In the genomic region with DNA sequence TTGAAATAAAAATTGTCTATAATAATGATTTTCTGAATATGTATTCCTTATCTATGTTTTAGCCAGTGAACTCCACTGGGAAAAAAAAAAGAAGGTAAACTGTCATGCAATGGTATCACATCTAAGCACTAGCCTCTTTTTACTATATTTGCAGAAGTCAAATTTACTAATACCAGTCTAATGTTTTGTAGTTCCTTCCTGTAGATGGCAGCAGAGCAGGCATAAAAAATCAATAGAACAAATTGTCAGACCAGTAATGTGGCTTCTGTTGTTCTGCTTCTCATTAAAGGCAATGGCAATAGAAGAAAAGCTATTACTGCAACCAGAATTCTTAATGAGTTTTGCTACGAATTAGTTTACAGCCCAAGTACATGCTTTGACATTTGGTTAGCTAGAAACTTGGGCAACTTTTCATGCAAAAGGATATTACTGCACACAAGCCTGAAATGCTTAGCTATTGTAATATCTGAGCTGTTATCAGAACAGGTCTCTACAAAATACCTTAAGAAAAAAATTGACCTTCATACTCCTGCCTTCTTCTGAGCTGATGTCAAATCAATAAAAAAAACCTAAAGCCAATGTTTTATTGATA, we compare ENCODE assay signal across 8 cellular contexts.
DNase-seq lines count a peak whose midpoint lies in the region; ATAC-seq and TF ChIP-seq lines count a peak whose summit lies in the region.

No MANE protein-coding gene starts in this region.

- H3K4me3 ChIP-seq in PC-3 (ENCODE audit: low read length) (no peak overlapping the region), fibroblast of pulmonary artery (replicated peaks; ENCODE audit: low read depth, low read length) (no peak overlapping the region), tibial nerve (no peak overlapping the region), lower leg skin (ENCODE audit: low read depth, poor library complexity, severe bottlenecking) (no peak overlapping the region)

- H2AFZ ChIP-seq in PC-3 (ENCODE audit: low read length): no peak overlapping the region

- TF ChIP-seq POLR2A in tibial nerve (IDR thresholded peaks at IDR 0.05) (no peak), lower leg skin (IDR thresholded peaks at IDR 0.05) (no peak)

- no peaks in the 10 kb centered on the region for H3K27me3 ChIP-seq in PC-3 (ENCODE audit: low read length)
- H3K27me3 ChIP-seq in tibial nerve: no peaks in the 10 kb centered on the region

- H3K27ac ChIP-seq in PC-3 (ENCODE audit: low read length): no peak overlapping the region
- no peak overlapping the region for H3K27ac ChIP-seq in tibial nerve

- no peak for TF ChIP-seq EP300 in tibial nerve (IDR thresholded peaks at IDR 0.05)

- H3K4me1 ChIP-seq in PC-3 (ENCODE audit: insufficient read depth, low read length) (no peaks in the 10 kb centered on the region), tibial nerve (no peaks in the 10 kb centered on the region)

- no peaks in the 10 kb centered on the region for H3K9me2 ChIP-seq in PC-3 (replicated peaks; ENCODE audit: low read length)

- no peaks in the 10 kb centered on the region for H3K9me3 ChIP-seq in PC-3 (ENCODE audit: low read length)
- no peaks in the 10 kb centered on the region for H3K9me3 ChIP-seq in tibial nerve

- no peak overlapping the region for H3K9ac ChIP-seq in PC-3 (ENCODE audit: low read length)

- H3K36me3 ChIP-seq in PC-3 (ENCODE audit: low read depth, low read length): no peaks in the 10 kb centered on the region
- no peaks in the 10 kb centered on the region for H3K36me3 ChIP-seq in tibial nerve

- H4K20me1 ChIP-seq in PC-3 (ENCODE audit: low read length): no peaks in the 10 kb centered on the region

- intact Hi-C loops in PC-3 (cut with micrococcal nuclease): loop anchor here (1.0 to 10.0 kb wide), 2 partner anchors 341 to 476 kb away; partner anchors contain the start of gene KHDRBS2
- intact Hi-C loops in lower leg skin (cut with DNase I; ENCODE audit: low total_unique reads): no loop called here

- no TSS peak for BruUV-seq in PC-3 (replicated peaks; lab: Mats Ljungman, UMichigan)

- H3F3A ChIP-seq in PC-3 (ENCODE audit: low read length, unreplicated experiment): no peaks in the 10 kb centered on the region

- peak; percentile 42 for DNase-seq in NCI-H510A treated with DMSO at 0.1 percent for 48 hours (lab: John Stamatoyannopoulos, UW)
- DNase-seq in NCI-H510A (lab: John Stamatoyannopoulos, UW): no peak
- peak; percentile 39 for DNase-seq in PC-3
- peak; percentile 13 for DNase-seq in fibroblast of pulmonary artery (ENCODE audit: low read depth)
- DNase-seq in tibial nerve (ENCODE audit: low spot score in 2 of 2): peak in 1 of 2 donors; percentile 5
- DNase-seq in lower leg skin (ENCODE audit: low spot score in 2 of 2): no peak
- DNase-seq in activated CD4-positive, alpha-beta T cell treated with anti-CD3 and anti-CD28 coated beads, Interleukin-2, amount 50 U/mL, for 1 hour: no peak

- CTCF ChIA-PET in PC-3 (lab: Charles Lee): interaction anchor here (0.6 kb wide), 1 partner anchor 341 kb away, joined by 3 read pairs; no protein-coding TSS in a partner anchor

- 6 to 9% methylated on average over 1 of the region's 1 CpG for WGBS in tibial nerve, 2 donors
- WGBS in lower leg skin, 2 donors: 8 to 10% methylated on average over 1 of the region's 1 CpG

- POLR2A ChIA-PET in PC-3 (lab: Charles Lee; ENCODE audit: unreplicated experiment): no interaction called here

- peak; percentile 63 for TF ChIP-seq CTCF in PC-3 (conservative IDR thresholded peaks at IDR 0.05; ENCODE audit: low read depth, low read length)
- TF ChIP-seq CTCF in fibroblast of pulmonary artery (IDR thresholded peaks at IDR 0.05; ENCODE audit: low read length, missing control alignments): peak; percentile 36
- TF ChIP-seq CTCF in tibial nerve (IDR thresholded peaks at IDR 0.05): peak in 4 of 5 experiments; percentile 13 to 46 (median 26)
- TF ChIP-seq CTCF in lower leg skin (IDR thresholded peaks at IDR 0.05): no peak

- H3K4me2 ChIP-seq in PC-3 (ENCODE audit: low read length): no peak overlapping the region

- ATAC-seq in HG03469 (IDR thresholded peaks at IDR 0.05; ENCODE audit: unreplicated experiment) (peak; percentile 71), PC-3 (no peak)

- H3K79me2 ChIP-seq in PC-3 (ENCODE audit: low read length): no peaks in the 10 kb centered on the region

Comparison
In these comparisons a context has a peak if more than half of its experiments do, and no peak if none do; other contexts are left out.
1. DNase-seq: peak in NCI-H510A treated with DMSO at 0.1 percent for 48 hours (single experiment), PC-3 (single experiment) and fibroblast of pulmonary artery (single experiment); none in NCI-H510A (single experiment), lower leg skin (0 of 2) and activated CD4-positive, alpha-beta T cell treated with anti-CD3 and anti-CD28 coated beads, Interleukin-2, amount 50 U/mL, for 1 hour (single experiment).
2. CTCF ChIP-seq: peak in PC-3 (single experiment), fibroblast of pulmonary artery (single experiment) and tibial nerve (4 of 5); none in lower leg skin (0 of 3).